9 cellular contexts compared by ENCODE assay signal in genomic region chr6:155268088-155268867, GRCh38. TPM values are rescaled to one million over a fixed set of nuclear protein-coding genes. Genes with fewer than 3 reads are reported as not detected.
DNase-seq lines count a peak whose midpoint lies in the region; ATAC-seq and TF ChIP-seq lines count a peak whose summit lies in the region.
"Not testable (repeated sequence)": the region's sequence is repeated elsewhere in the genome, so short reads cannot be mapped to it uniquely, and the experiment has no call there.
"Had no signal": no experiment of that assay in that cellular context is flagged by ENCODE, and none has a peak within 500 bp of the region (broad histone marks: within the 10 kb centered on the region; RNA-seq: fewer than 3 reads in every experiment).

No MANE protein-coding gene starts in this region.

- not testable (repeated sequence) for H3K9me2 ChIP-seq in MM.1S (replicated peaks; ENCODE audit: insufficient read depth, low read length)

- H2BK5ac ChIP-seq in H9 (ENCODE audit: insufficient read length, low read length), result not testable (repeated sequence)

- H3K23me2 ChIP-seq in H9 (ENCODE audit: insufficient read length, low read depth, low read length, poor library complexity, severe bottlenecking), result not testable (repeated sequence)

- not testable (repeated sequence) for H2BK12ac ChIP-seq in H9 (ENCODE audit: insufficient read length, low read depth, low read length)

- TF ChIP-seq CTCF in H9 (conservative IDR thresholded peaks at IDR 0.05) (peak; percentile 69), MM.1S (IDR thresholded peaks at IDR 0.05; ENCODE audit: low read length) (peak; percentile 31), fibroblast of lung (conservative IDR thresholded peaks at IDR 0.05 in 1 of 2, IDR thresholded peaks at IDR 0.05 in 1 of 2; ENCODE audit: low read depth in 1 of 2, low read length in 2 of 2) (peak; percentile 60 to 67), lower lobe of right lung (IDR thresholded peaks at IDR 0.05) (peak; percentile 25), tibial nerve (IDR thresholded peaks at IDR 0.05) (peak in 4 of 5 experiments; percentile 11 to 39 (median 24))

- not testable (repeated sequence) for H3K4me2 ChIP-seq in H9 (ENCODE audit: insufficient read depth, insufficient read length, low read length); MM.1S (ENCODE audit: low read depth, low read length); fibroblast of lung (ENCODE audit: extremely low read depth, insufficient read depth, low read length)

- H3K36me3 Mint-ChIP-seq in H9 (ENCODE audit: insufficient read depth in 1 of 3, low read depth in 3 of 3), result peaks cover 23 to 45% (median 28%) of the 10 kb centered on the region in 3 experiments
- peaks cover 18% of the 10 kb centered on the region for H3K36me3 Mint-ChIP-seq in activated naive CD8-positive, alpha-beta T cell treated with anti-CD3 and anti-CD28 coated beads, Interleukin-2, amount 10 ng/mL, durations not matched to agents 7 days and 5 days

- H3K4me1 ChIP-seq in H9 (ENCODE audit: insufficient read depth, low read length); MM.1S (ENCODE audit: low read length); lower lobe of right lung: not testable (repeated sequence)
- peaks cover 19% of the 10 kb centered on the region for H3K4me1 ChIP-seq in SJCRH30
- H3K4me1 ChIP-seq in fibroblast of lung (ENCODE audit: control insufficient read depth, extremely low read depth, insufficient read depth, low read length), result peaks cover 12% of the 10 kb centered on the region
- peaks cover 0 to 20% (median 12%) of the 10 kb centered on the region in 4 donors for H3K4me1 ChIP-seq in tibial nerve

- WGBS in H9 (ENCODE audit: extremely low coverage, insufficient read length, low lambda C conversion rate), result no CpG with 5 or more reads among the region's 5 CpGs
- WGBS in tibial nerve, 2 donors, result 78 to 83% methylated on average over 3 to 4 of the region's 5 CpGs

- not testable (repeated sequence) for H3K9me3 ChIP-seq in H9 (ENCODE audit: control insufficient read depth, low read depth, low read length); MM.1S (replicated peaks; ENCODE audit: insufficient read depth, low read length); SJCRH30 (replicated peaks); fibroblast of lung (ENCODE audit: control insufficient read depth, insufficient read depth, low read depth, low read length); lower lobe of right lung; tibial nerve

- TF ChIP-seq POLR2A in tibial nerve (IDR thresholded peaks at IDR 0.05), result not testable (repeated sequence)

- H2AK5ac ChIP-seq in H9 (ENCODE audit: insufficient read length, low read length), result not testable (repeated sequence)

- H3K27me3 ChIP-seq in H9 (ENCODE audit: insufficient read depth, low read length); MM.1S (replicated peaks; ENCODE audit: insufficient read depth, low read length); SJCRH30; fibroblast of lung (ENCODE audit: control insufficient read depth, insufficient read depth, low read length); lower lobe of right lung (ENCODE audit: low read depth); tibial nerve: not testable (repeated sequence)

- H4K91ac ChIP-seq in H9 (ENCODE audit: insufficient read length, low read depth, low read length), result not testable (repeated sequence)

- peak overlapping the region in 2 of 3 experiments; percentile 21 to 54; a peak in 5 of 7 replicates for H3K27ac Mint-ChIP-seq in H9
- peak overlapping the region; percentile 4 for H3K27ac Mint-ChIP-seq in activated naive CD8-positive, alpha-beta T cell treated with anti-CD3 and anti-CD28 coated beads, Interleukin-2, amount 10 ng/mL, durations not matched to agents 7 days and 5 days

- not testable (repeated sequence) for H3K79me1 ChIP-seq in H9 (ENCODE audit: insufficient read depth, low read depth, low read length, poor library complexity, severe bottlenecking)

- not testable (repeated sequence) for H3K23ac ChIP-seq in H9 (ENCODE audit: insufficient read length, low read depth, low read length)

- TF ChIP-seq EP300 in tibial nerve (IDR thresholded peaks at IDR 0.05), result not testable (repeated sequence)

- H3K9ac ChIP-seq in H9 (ENCODE audit: extremely low read depth, insufficient read length, low read length); MM.1S (ENCODE audit: low read length); fibroblast of lung (ENCODE audit: insufficient read depth, low read length): not testable (repeated sequence)

- not testable (repeated sequence) for H3K36me3 ChIP-seq in MM.1S (replicated peaks; ENCODE audit: insufficient read depth, low read length); SJCRH30; fibroblast of lung (ENCODE audit: control insufficient read depth, insufficient read depth, low read length); lower lobe of right lung; tibial nerve

- H3T11ph ChIP-seq in H9 (ENCODE audit: low read length), result not testable (repeated sequence)

- intact Hi-C loops in lower lobe of right lung (cut with DNase I), result not testable (repeated sequence)

- not testable (repeated sequence) for H3K4me3 Mint-ChIP-seq in H9; activated naive CD8-positive, alpha-beta T cell treated with anti-CD3 and anti-CD28 coated beads, Interleukin-2, amount 10 ng/mL, durations not matched to agents 7 days and 5 days

- POLR2A ChIA-PET in activated naive CD8-positive, alpha-beta T cell treated with anti-CD3 and anti-CD28 coated beads, Interleukin-2, amount 10 ng/mL, durations not matched to agents 7 days and 5 days (lab: Charles Lee), result not testable (repeated sequence)

- not testable (repeated sequence) for H2BK15ac ChIP-seq in H9 (ENCODE audit: low read depth, low read length)

- H3K14ac ChIP-seq in H9 (ENCODE audit: insufficient read depth, low read length), result not testable (repeated sequence)

- not testable (repeated sequence) for H3K18ac ChIP-seq in H9 (ENCODE audit: insufficient read length, low read depth, low read length)

- H2BK120ac ChIP-seq in H9 (ENCODE audit: low read depth, low read length, poor library complexity, severe bottlenecking), result not testable (repeated sequence)

- not testable (repeated sequence) for H2BK20ac ChIP-seq in H9 (ENCODE audit: low read depth, low read length, poor library complexity, severe bottlenecking)

- not testable (repeated sequence) for H3K4ac ChIP-seq in H9 (ENCODE audit: low read depth, low read length)

- not testable (repeated sequence) for H2AFZ ChIP-seq in H9 (ENCODE audit: low read length); MM.1S (ENCODE audit: low read length); fibroblast of lung (ENCODE audit: low read length)

- not testable (repeated sequence) for H3K9me3 Mint-ChIP-seq in H9; activated naive CD8-positive, alpha-beta T cell treated with anti-CD3 and anti-CD28 coated beads, Interleukin-2, amount 10 ng/mL, durations not matched to agents 7 days and 5 days

- ATAC-seq in activated naive CD8-positive, alpha-beta T cell treated with anti-CD3 and anti-CD28 coated beads, Interleukin-2, amount 10 ng/mL, durations not matched to agents 7 days and 5 days (ENCODE audit: low read depth), result peak; percentile 54
- peak; percentile 41 to 44 for ATAC-seq in lower lobe of right lung

- not testable (repeated sequence) for H3K27me3 Mint-ChIP-seq in H9 (ENCODE audit: low read depth); activated naive CD8-positive, alpha-beta T cell treated with anti-CD3 and anti-CD28 coated beads, Interleukin-2, amount 10 ng/mL, durations not matched to agents 7 days and 5 days

- peaks cover 17 to 24% of the 10 kb centered on the region in 2 experiments for H3K4me1 Mint-ChIP-seq in H9
- not testable (repeated sequence) for H3K4me1 Mint-ChIP-seq in activated naive CD8-positive, alpha-beta T cell treated with anti-CD3 and anti-CD28 coated beads, Interleukin-2, amount 10 ng/mL, durations not matched to agents 7 days and 5 days

- not testable (repeated sequence) for H3K79me2 ChIP-seq in H9 (ENCODE audit: insufficient read depth, low read length); MM.1S (ENCODE audit: low read length); fibroblast of lung (ENCODE audit: control insufficient read depth, insufficient read depth, low read length)

- H3K56ac ChIP-seq in H9 (ENCODE audit: insufficient read length, low read depth, low read length), result not testable (repeated sequence)

- DNase-seq in DMS 273 treated with DMSO at 0.1 percent for 48 hours (lab: John Stamatoyannopoulos, UW) (peak; percentile 4), MM.1S (peak; percentile 9), SJCRH30 (peak; percentile 30 to 63), fibroblast of lung (ENCODE audit: low read depth in 2 of 2) (peak; percentile 57 to 66)
- not testable (repeated sequence) for DNase-seq in H9; activated naive CD8-positive, alpha-beta T cell treated with anti-CD3 and anti-CD28 coated beads, Interleukin-2, amount 10 ng/mL, durations not matched to agents 7 days and 5 days; lower lobe of right lung; tibial nerve (ENCODE audit: low spot score in 2 of 2)

- H3K27ac ChIP-seq in H9 (ENCODE audit: insufficient read length, low read depth, low read length); MM.1S (ENCODE audit: low read length); fibroblast of lung (ENCODE audit: insufficient read depth, low read length); lower lobe of right lung; tibial nerve: not testable (repeated sequence)
- H3K27ac ChIP-seq in SJCRH30, result peak overlapping the region; percentile 7; the same call in 1 of the 2 replicates

- H4K8ac ChIP-seq in H9 (replicated peaks; ENCODE audit: insufficient read length, low read depth, low read length), result not testable (repeated sequence)

- H4K20me1 ChIP-seq in H9 (ENCODE audit: control insufficient read depth, insufficient read depth, insufficient read length); MM.1S (ENCODE audit: insufficient read depth, low read length); fibroblast of lung (ENCODE audit: control insufficient read depth, extremely low read depth, insufficient read depth, low read length): not testable (repeated sequence)

- H4K5ac ChIP-seq in H9 (ENCODE audit: insufficient read length, low read depth, low read length), result not testable (repeated sequence)

- not testable (repeated sequence) for H3K4me3 ChIP-seq in MM.1S (ENCODE audit: low read length); SJCRH30; fibroblast of lung (replicated peaks in 1 of 4; ENCODE audit: control extremely low read depth in 1 of 4, insufficient read depth in 1 of 4, low read depth in 3 of 4, low read length in 4 of 4); lower lobe of right lung; tibial nerve

- not testable (repeated sequence) for H3F3A ChIP-seq in MM.1S (ENCODE audit: insufficient read depth, low read length)

RNA-seq across cellular contexts. Expression of gene CLDN20, which starts 4.5 kb away (rescaled TPM):
- not detected in 2 replicates for total RNA-seq in H9 (2021)
- not detected in 2 replicates for total RNA-seq in SJCRH30 (2014; rRNA removed; shearing (Covaris generic))
- not detected for total RNA-seq in activated naive CD8-positive, alpha-beta T cell treated with anti-CD3 and anti-CD28 coated beads, Interleukin-2, amount 10 ng/mL, durations not matched to agents 7 days and 5 days
- not detected in 2 replicates for total RNA-seq in fibroblast of lung
- 0.05 TPM in 1 of 2 replicates, not detected in the other for polyA plus RNA-seq in fibroblast of lung
- not detected in 2 replicates for polyA plus RNA-seq in fibroblast of lung (2012)
- not detected in 2 replicates for polyA minus RNA-seq in fibroblast of lung (ENCODE audit: low replicate concordance)
- total RNA-seq in lower lobe of right lung, result not detected
- 1 to 10 TPM; 1.5 to 4.4 (median 3.3) TPM for total RNA-seq in tibial nerve
- total RNA-seq: left lobe of liver had no signal

RNA-seq across cellular contexts. Expression of gene TFB1M, which starts 46.0 kb away (rescaled TPM):
- 28.6 and 31.5 TPM in 2 replicates for total RNA-seq in H9 (2021)
- 9.2 and 13.1 TPM in 2 replicates for total RNA-seq in SJCRH30 (2014; rRNA removed; shearing (Covaris generic))
- 10 to 100 TPM; 32.4 to 36.3 TPM for total RNA-seq in activated naive CD8-positive, alpha-beta T cell treated with anti-CD3 and anti-CD28 coated beads, Interleukin-2, amount 10 ng/mL, durations not matched to agents 7 days and 5 days
- 16.4 and 28.9 TPM in 2 replicates for total RNA-seq in fibroblast of lung
- polyA plus RNA-seq in fibroblast of lung, result 16.3 and 18.0 TPM in 2 replicates
- polyA plus RNA-seq in fibroblast of lung (2012), result 13.0 and 14.7 TPM in 2 replicates
- polyA minus RNA-seq in fibroblast of lung (ENCODE audit: low replicate concordance), result 1.1 and 14.7 TPM in 2 replicates
- 20.6 TPM for total RNA-seq in lower lobe of right lung
- total RNA-seq in tibial nerve, result 10 to 100 TPM; 21.4 to 52.7 (median 22.1) TPM
